1 cellular context compared by ENCODE assay signal in the genomic region with DNA sequence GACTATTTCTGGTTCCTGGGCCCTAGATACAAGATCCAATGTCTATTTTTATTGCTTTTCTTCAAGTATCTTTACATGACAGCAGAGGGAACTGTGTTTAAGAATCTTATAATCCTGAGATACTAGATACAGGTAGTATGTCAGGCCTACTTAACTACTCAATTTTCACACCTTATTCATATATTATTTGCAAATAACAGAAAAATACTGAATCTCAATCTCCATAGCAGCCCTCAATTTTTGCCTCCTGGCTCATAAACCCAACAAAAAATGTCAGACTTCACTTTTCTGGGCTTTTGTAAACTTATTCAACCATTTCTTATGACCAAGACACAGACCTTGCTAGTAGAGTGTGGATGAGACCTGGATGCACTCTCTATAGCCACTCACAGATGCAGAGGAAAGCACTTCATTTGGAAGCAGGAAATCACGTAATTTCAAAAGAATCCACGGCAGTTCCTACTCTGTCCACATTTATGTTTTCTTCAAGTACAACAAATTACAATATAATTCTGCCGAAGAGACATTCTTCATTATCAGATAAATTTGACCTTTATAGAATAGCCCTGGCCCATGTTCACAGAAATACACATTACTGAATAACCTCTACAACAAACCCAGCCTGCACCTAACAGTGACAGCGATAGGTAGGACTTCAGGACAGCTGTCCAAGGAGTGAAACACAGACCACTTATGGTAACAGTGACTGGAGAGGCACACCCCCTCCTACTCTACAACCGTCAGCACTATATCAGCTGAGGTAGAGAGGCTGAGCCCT.
TF ChIP-seq lines count a peak whose summit lies in the region.

No MANE protein-coding gene starts in this region.

TF ChIP-seq in IMR-90, 13 proteins besides CTCF, POLR2A, EP300 and RAD21:
- TF ChIP-seq FOS (IDR thresholded peaks at IDR 0.05; ENCODE audit: low read depth, low read length) (no peak), CEBPB (IDR thresholded peaks at IDR 0.05; ENCODE audit: low read depth, low read length) (no peak), CHD1 (IDR thresholded peaks at IDR 0.05; ENCODE audit: low read depth, low read length) (no peak)
TF ChIP-seq in IMR-90: peak in this region for 0.
